In genomic region chr6:15384901-15385300, GRCh38 we compare ENCODE assay signal across 15 cellular contexts.
A peak's percentile ranks its signal among the peaks of the same experiment; 100 is the strongest.
DNase-seq lines count a peak whose midpoint lies in the region; ATAC-seq and TF ChIP-seq lines count a peak whose summit lies in the region.
"Had no signal": no experiment of that assay in that cellular context is flagged by ENCODE, and none has a peak within 500 bp of the region (broad histone marks: within the 10 kb centered on the region; RNA-seq: fewer than 3 reads in every experiment).

No MANE protein-coding gene starts in this region.

- H3K4me1 ChIP-seq in BLaER1 (peaks cover 100% of the 10 kb centered on the region), iPS-20b (ENCODE audit: insufficient read depth, low read length) (peaks cover 80% of the 10 kb centered on the region), hepatocyte (ENCODE audit: insufficient read depth) (peaks cover 36% of the 10 kb centered on the region)

- no peaks in the 10 kb centered on the region for H3K36me3 ChIP-seq in BLaER1
- H3K36me3 ChIP-seq in iPS-20b (ENCODE audit: insufficient read depth, low read depth, low read length): 0 out of 2 replicates have a peak, but pooled peaks cover 6% of the 10 kb centered on the region
- no peaks in the 10 kb centered on the region for H3K36me3 ChIP-seq in hepatocyte (replicated peaks; ENCODE audit: insufficient read depth, low read depth)
- H3K36me3 ChIP-seq: esophagus squamous epithelium, suprapubic skin had no signal

- H3K4me2 ChIP-seq in BLaER1: peak overlapping the region; percentile 51
- no peak overlapping the region for H3K4me2 ChIP-seq in hepatocyte

- H3K27me3 ChIP-seq in BLaER1 (no peaks in the 10 kb centered on the region), iPS-20b (ENCODE audit: insufficient read depth, low read length) (no peaks in the 10 kb centered on the region), hepatocyte (no peaks in the 10 kb centered on the region)
- H3K27me3 ChIP-seq: esophagus squamous epithelium, suprapubic skin had no signal

- TF ChIP-seq CTCF in hepatocyte (IDR thresholded peaks at IDR 0.05; ENCODE audit: poor library complexity): no peak

- no peaks in the 10 kb centered on the region for H3K9me2 ChIP-seq in hepatocyte (replicated peaks; ENCODE audit: insufficient read depth)

- H3K9ac ChIP-seq in BLaER1 (peak overlapping the region; percentile 33; the same call in 1 of the 2 replicates), iPS-20b (ENCODE audit: low read depth, low read length) (peak overlapping the region; percentile 33; the same call in 1 of the 2 replicates)

- DNase-seq in NCI-H2029 treated with DMSO at 0.1 percent for 48 hours (lab: John Stamatoyannopoulos, UW) (peak; percentile 66), SW480 (ENCODE audit: low spot score) (no peak), hepatocyte (ENCODE audit: low spot score) (no peak), MV-4-11 (lab: John Stamatoyannopoulos, UW) (no peak)
- DNase-seq: activated CD8-positive, alpha-beta memory T cell treated with anti-CD3 and anti-CD28 coated beads, Interleukin-2, amount 10 ng/mL, durations not matched to agents 7 days and 5 days; CD4-positive, alpha-beta memory T cell; esophagus squamous epithelium; islet precursor cell; NCI-H1436; SHP77 treated with DMSO at 0.1 percent for 48 hours had no signal

- no peaks in the 10 kb centered on the region for H3K9me3 ChIP-seq in BLaER1
- no peaks in the 10 kb centered on the region for H3K9me3 ChIP-seq in iPS-20b (ENCODE audit: insufficient read depth, low read depth, low read length)
- no peaks in the 10 kb centered on the region for H3K9me3 ChIP-seq in hepatocyte (ENCODE audit: low read depth)
- H3K9me3 ChIP-seq: esophagus squamous epithelium, suprapubic skin had no signal

- no peak overlapping the region for H3K4me3 ChIP-seq in BLaER1
- peak overlapping the region; percentile 32; the same call in 1 of the 2 replicates for H3K4me3 ChIP-seq in iPS-20b (ENCODE audit: low read length)
- no peak overlapping the region for H3K4me3 ChIP-seq in hepatocyte
- H3K4me3 ChIP-seq: esophagus squamous epithelium, suprapubic skin had no signal

- H2AFZ ChIP-seq in hepatocyte: no peak overlapping the region

- ATAC-seq in GM19035 (IDR thresholded peaks at IDR 0.05; ENCODE audit: unreplicated experiment): peak; percentile 50
- ATAC-seq in HG03442 (IDR thresholded peaks at IDR 0.05; ENCODE audit: unreplicated experiment): no peak
- ATAC-seq: activated CD8-positive, alpha-beta memory T cell treated with anti-CD3 and anti-CD28 coated beads, Interleukin-2, amount 10 ng/mL, durations not matched to agents 7 days and 5 days had no signal

- H4K20me1 ChIP-seq in BLaER1: peaks cover 100% of the 10 kb centered on the region
- H4K20me1 ChIP-seq in hepatocyte (ENCODE audit: insufficient read depth, poor library complexity, severe bottlenecking): peaks cover 28% of the 10 kb centered on the region

- H3K27ac ChIP-seq in BLaER1 (peak overlapping the region; percentile 49), iPS-20b (ENCODE audit: low read length) (no peak overlapping the region), hepatocyte (no peak overlapping the region)
- H3K27ac ChIP-seq: esophagus squamous epithelium, suprapubic skin had no signal

- peaks cover 89% of the 10 kb centered on the region for H3K79me2 ChIP-seq in hepatocyte

- WGBS in hepatocyte (ENCODE audit: low lambda C conversion rate, missing lambda C conversion rate): 64% methylated on average over 4 of the region's 4 CpGs
